ENCODE assay signal across 1 cellular context in the genomic region with DNA sequence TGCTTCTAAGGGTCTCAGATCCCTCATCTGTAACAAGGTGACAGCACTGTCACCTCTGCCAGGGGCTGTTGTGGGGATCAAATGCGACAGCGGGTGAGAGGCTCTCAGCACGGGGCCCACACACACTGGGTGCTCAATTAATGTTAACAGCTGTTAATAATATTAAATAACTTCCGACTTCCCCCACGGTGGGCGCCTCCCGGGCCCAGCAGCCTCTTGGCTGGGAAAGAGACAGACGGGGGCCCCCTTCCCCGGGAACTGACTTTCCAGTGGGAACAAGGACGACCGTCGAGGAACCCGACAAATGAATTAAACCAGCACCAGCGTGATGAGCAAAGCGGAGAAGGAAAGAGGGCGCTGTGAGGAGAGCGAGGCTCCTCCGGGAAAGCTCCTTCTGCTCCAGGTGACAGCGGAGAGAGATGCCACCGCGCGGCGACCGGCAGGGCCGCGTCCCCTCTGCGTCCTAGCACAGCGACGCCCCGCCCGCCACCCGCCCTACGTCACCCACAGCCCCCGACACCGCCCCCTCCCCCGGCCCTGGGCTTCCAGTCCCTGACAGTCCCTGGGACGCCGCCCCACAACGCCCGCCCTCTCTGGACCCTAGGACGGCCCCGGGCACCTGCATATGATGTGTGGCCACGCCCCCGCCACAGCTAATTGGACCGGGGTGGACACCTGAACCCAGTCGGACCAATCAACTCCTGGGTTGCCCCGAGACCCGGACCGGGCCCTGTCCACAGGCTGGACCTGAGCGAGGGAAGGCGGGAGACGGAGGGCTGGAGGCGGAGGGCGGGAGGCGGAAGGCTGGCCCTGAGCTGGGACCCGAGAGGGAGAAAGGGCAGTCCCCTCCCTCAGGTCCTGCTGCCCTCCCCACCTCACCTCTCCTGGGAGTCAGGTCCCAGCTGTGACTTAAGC.
TF ChIP-seq lines count a peak whose summit lies in the region.

No MANE protein-coding gene starts in this region.

TF ChIP-seq in HEK293, 187 proteins besides CTCF, POLR2A, EP300 and RAD21 (continued from another document):
- TF ChIP-seq, protein P1, sequence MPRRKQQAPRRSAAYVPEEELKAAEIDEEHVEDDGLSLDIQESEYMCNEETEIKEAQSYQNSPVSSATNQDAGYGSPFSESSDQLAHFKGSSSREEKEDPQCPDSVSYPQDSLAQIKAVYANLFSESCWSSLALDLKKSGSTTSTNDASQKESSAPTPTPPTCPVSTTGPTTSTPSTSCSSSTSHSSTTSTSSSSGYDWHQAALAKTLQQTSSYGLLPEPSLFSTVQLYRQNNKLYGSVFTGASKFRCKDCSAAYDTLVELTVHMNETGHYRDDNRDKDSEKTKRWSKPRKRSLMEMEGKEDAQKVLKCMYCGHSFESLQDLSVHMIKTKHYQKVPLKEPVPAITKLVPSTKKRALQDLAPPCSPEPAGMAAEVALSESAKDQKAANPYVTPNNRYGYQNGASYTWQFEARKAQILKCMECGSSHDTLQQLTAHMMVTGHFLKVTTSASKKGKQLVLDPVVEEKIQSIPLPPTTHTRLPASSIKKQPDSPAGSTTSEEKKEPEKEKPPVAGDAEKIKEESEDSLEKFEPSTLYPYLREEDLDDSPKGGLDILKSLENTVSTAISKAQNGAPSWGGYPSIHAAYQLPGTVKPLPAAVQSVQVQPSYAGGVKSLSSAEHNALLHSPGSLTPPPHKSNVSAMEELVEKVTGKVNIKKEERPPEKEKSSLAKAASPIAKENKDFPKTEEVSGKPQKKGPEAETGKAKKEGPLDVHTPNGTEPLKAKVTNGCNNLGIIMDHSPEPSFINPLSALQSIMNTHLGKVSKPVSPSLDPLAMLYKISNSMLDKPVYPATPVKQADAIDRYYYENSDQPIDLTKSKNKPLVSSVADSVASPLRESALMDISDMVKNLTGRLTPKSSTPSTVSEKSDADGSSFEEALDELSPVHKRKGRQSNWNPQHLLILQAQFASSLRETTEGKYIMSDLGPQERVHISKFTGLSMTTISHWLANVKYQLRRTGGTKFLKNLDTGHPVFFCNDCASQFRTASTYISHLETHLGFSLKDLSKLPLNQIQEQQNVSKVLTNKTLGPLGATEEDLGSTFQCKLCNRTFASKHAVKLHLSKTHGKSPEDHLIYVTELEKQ (tag by site-specific recombination; IDR thresholded peaks at IDR 0.05; ENCODE audit: borderline replicate concordance) = no peak
- no peak for TF ChIP-seq GLIS1 (tag by site-specific recombination; IDR thresholded peaks at IDR 0.05)
- TF ChIP-seq, protein P2, sequence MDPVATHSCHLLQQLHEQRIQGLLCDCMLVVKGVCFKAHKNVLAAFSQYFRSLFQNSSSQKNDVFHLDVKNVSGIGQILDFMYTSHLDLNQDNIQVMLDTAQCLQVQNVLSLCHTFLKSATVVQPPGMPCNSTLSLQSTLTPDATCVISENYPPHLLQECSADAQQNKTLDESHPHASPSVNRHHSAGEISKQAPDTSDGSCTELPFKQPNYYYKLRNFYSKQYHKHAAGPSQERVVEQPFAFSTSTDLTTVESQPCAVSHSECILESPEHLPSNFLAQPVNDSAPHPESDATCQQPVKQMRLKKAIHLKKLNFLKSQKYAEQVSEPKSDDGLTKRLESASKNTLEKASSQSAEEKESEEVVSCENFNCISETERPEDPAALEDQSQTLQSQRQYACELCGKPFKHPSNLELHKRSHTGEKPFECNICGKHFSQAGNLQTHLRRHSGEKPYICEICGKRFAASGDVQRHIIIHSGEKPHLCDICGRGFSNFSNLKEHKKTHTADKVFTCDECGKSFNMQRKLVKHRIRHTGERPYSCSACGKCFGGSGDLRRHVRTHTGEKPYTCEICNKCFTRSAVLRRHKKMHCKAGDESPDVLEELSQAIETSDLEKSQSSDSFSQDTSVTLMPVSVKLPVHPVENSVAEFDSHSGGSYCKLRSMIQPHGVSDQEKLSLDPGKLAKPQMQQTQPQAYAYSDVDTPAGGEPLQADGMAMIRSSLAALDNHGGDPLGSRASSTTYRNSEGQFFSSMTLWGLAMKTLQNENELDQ (tag by site-specific recombination; IDR thresholded peaks at IDR 0.05; ENCODE audit: low read depth) = no peak
- TF ChIP-seq, protein P3, sequence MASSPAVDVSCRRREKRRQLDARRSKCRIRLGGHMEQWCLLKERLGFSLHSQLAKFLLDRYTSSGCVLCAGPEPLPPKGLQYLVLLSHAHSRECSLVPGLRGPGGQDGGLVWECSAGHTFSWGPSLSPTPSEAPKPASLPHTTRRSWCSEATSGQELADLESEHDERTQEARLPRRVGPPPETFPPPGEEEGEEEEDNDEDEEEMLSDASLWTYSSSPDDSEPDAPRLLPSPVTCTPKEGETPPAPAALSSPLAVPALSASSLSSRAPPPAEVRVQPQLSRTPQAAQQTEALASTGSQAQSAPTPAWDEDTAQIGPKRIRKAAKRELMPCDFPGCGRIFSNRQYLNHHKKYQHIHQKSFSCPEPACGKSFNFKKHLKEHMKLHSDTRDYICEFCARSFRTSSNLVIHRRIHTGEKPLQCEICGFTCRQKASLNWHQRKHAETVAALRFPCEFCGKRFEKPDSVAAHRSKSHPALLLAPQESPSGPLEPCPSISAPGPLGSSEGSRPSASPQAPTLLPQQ (tag by site-specific recombination; IDR thresholded peaks at IDR 0.05) = 0 out of 2 replicates have a peak, but pooled peaks have one; percentile 29
- no peak for TF ChIP-seq ZNF391 (tag by site-specific recombination; IDR thresholded peaks at IDR 0.05; ENCODE audit: borderline replicate concordance, low read depth)
- TF ChIP-seq ZNF654 (tag by site-specific recombination; IDR thresholded peaks at IDR 0.05; ENCODE audit: low read depth) = no peak
- peak; percentile 84 for TF ChIP-seq SP3 (tag by site-specific recombination; IDR thresholded peaks at IDR 0.05)
- TF ChIP-seq RBAK (tag by site-specific recombination; IDR thresholded peaks at IDR 0.05) = no peak
- TF ChIP-seq ZBTB20 (tag by site-specific recombination; IDR thresholded peaks at IDR 0.05) = peak; percentile 83
